8 cellular contexts compared by ENCODE assay signal in genomic region chr5:154653764-154654483, GRCh38.
DNase-seq lines count a peak whose midpoint lies in the region; ATAC-seq, FAIRE-seq and TF ChIP-seq lines count a peak whose summit lies in the region.

No MANE protein-coding gene starts in this region.

- H3K27me3 ChIP-seq in BLaER1 (peaks cover 4% of the 10 kb centered on the region; the same call in 1 of the 2 replicates), gastroesophageal sphincter (no peaks in the 10 kb centered on the region), neuronal stem cell (ENCODE audit: control insufficient read depth in 3 of 3, insufficient read depth in 3 of 3, low read depth in 1 of 3, low read length in 3 of 3) (no peaks in the 10 kb centered on the region)

- no peaks in the 10 kb centered on the region for H3K79me1 ChIP-seq in neuronal stem cell (ENCODE audit: low read depth, low read length)

- H3K4me2 ChIP-seq in BLaER1 (peak overlapping the region; percentile 64), neuronal stem cell (ENCODE audit: insufficient read depth, low read length, poor library complexity, severe bottlenecking) (no peak overlapping the region)

- no peaks in the 10 kb centered on the region for H3K9me3 ChIP-seq in BLaER1
- H3K9me3 ChIP-seq in SK-N-MC (ENCODE audit: low read depth, low read length), result no peaks in the 10 kb centered on the region
- H3K9me3 ChIP-seq in gastroesophageal sphincter, result no peaks in the 10 kb centered on the region
- H3K9me3 ChIP-seq in neuronal stem cell (replicated peaks in 1 of 2; ENCODE audit: control insufficient read depth in 2 of 2, insufficient read depth in 1 of 2, low read depth in 1 of 2, low read length in 2 of 2), result no peaks in the 10 kb centered on the region

- TF ChIP-seq CTCF in gastroesophageal sphincter (IDR thresholded peaks at IDR 0.05), result no peak

- no peak for FAIRE-seq in urothelium cell line (lab: Jason Lieb, UNC)

- H4K8ac ChIP-seq in neuronal stem cell (ENCODE audit: low read depth, low read length), result no peak overlapping the region

- H3K4me1 ChIP-seq in BLaER1 (peaks cover 20% of the 10 kb centered on the region), gastroesophageal sphincter (peaks cover 0 to 22% (median 0%) of the 10 kb centered on the region in 3 donors), neuronal stem cell (ENCODE audit: control insufficient read depth in 2 of 2, insufficient read depth in 1 of 2, low read depth in 1 of 2, low read length in 2 of 2) (no peaks in the 10 kb centered on the region)

- H2AFZ ChIP-seq in neuronal stem cell (ENCODE audit: low read length), result no peak overlapping the region

- DNase-seq in SK-N-MC (ENCODE audit: low read depth, low spot score), result no peak
- no peak for DNase-seq in neuronal stem cell (ENCODE audit: low spot score)
- DNase-seq in AG08396 (ENCODE audit: low spot score), result no peak
- no peak for DNase-seq in stimulated activated CD4-positive, alpha-beta T cell treated with anti-CD3 and anti-CD28 coated beads, Interleukin-4, amount 100 ng/mL, for 24 hours
- no peak for DNase-seq in urothelium cell line (ENCODE audit: low spot score)
- no peak for DNase-seq in NCI-H510A (lab: John Stamatoyannopoulos, UW)

- H3K18ac ChIP-seq in neuronal stem cell (ENCODE audit: low read length), result peak overlapping the region; percentile 33

- no peak overlapping the region for H2BK15ac ChIP-seq in neuronal stem cell (ENCODE audit: low read length)

- H2BK12ac ChIP-seq in neuronal stem cell (ENCODE audit: low read length), result no peak overlapping the region

- no peak overlapping the region for H3K14ac ChIP-seq in neuronal stem cell (ENCODE audit: low read length)

- no peak for TF ChIP-seq POLR2A in gastroesophageal sphincter (IDR thresholded peaks at IDR 0.05)

- H3K23ac ChIP-seq in neuronal stem cell (ENCODE audit: low read depth, low read length, poor library complexity), result peak overlapping the region; percentile 65

- no peak overlapping the region for H3K4me3 ChIP-seq in BLaER1
- H3K4me3 ChIP-seq in SK-N-MC, result peak overlapping the region; percentile 47
- peak overlapping the region in 1 of 2 donors; percentile 18 for H3K4me3 ChIP-seq in gastroesophageal sphincter
- no peak overlapping the region for H3K4me3 ChIP-seq in neuronal stem cell (ENCODE audit: low read length in 2 of 2)

- TF ChIP-seq EP300 in gastroesophageal sphincter (IDR thresholded peaks at IDR 0.05), result no peak

- no peak overlapping the region for H2BK120ac ChIP-seq in neuronal stem cell (ENCODE audit: low read depth, low read length)

- no peak overlapping the region for H2BK5ac ChIP-seq in neuronal stem cell (ENCODE audit: low read length)

- H2AK5ac ChIP-seq in neuronal stem cell (ENCODE audit: low read depth, low read length), result no peak overlapping the region

- H3K4ac ChIP-seq in neuronal stem cell (ENCODE audit: low read length), result no peak overlapping the region

- H3K36me3 ChIP-seq in BLaER1, result no peaks in the 10 kb centered on the region
- no peaks in the 10 kb centered on the region for H3K36me3 ChIP-seq in SK-N-MC (ENCODE audit: insufficient read depth, low read length)
- H3K36me3 ChIP-seq in gastroesophageal sphincter, result no peaks in the 10 kb centered on the region
- no peaks in the 10 kb centered on the region for H3K36me3 ChIP-seq in neuronal stem cell (replicated peaks in 1 of 2; ENCODE audit: control insufficient read depth in 2 of 2, insufficient read depth in 2 of 2, low read length in 2 of 2)

- WGBS in gastroesophageal sphincter (ENCODE audit: low coverage in 1 of 2), 2 donors, result 50 to 54% methylated on average over 2 to 3 of the region's 4 CpGs
- WGBS in neuronal stem cell (ENCODE audit: extremely low coverage in 2 of 2, insufficient read length in 2 of 2, insufficient replicate concordance in 1 of 2), 2 donors, result no CpG with 5 or more reads among the region's 4 CpGs

- no peak overlapping the region for H4K91ac ChIP-seq in neuronal stem cell (ENCODE audit: low read depth, low read length, poor library complexity)

- H3K27ac ChIP-seq in BLaER1 (no peak overlapping the region; the same call in 1 of the 2 replicates), SK-N-MC (peak overlapping the region; percentile 87), gastroesophageal sphincter (peak overlapping the region in 3 of 4 donors; percentile 11 to 45 (median 16)), neuronal stem cell (replicated peaks; ENCODE audit: low read length) (no peak overlapping the region)

- peak; percentile 34 for ATAC-seq in gastroesophageal sphincter

- H4K20me1 ChIP-seq in BLaER1, result no peaks in the 10 kb centered on the region

- H3K9ac ChIP-seq in BLaER1 (0 out of 2 replicates have a peak overlapping the region, but pooled peaks have one; percentile 10), SK-N-MC (ENCODE audit: insufficient read length) (peak overlapping the region; percentile 76), neuronal stem cell (ENCODE audit: low read depth, low read length, poor library complexity) (no peak overlapping the region)

Comparison
In these comparisons a context has a peak if more than half of its experiments do, and no peak if none do; other contexts are left out.
1. H3K27ac ChIP-seq: peak in SK-N-MC (single experiment) and gastroesophageal sphincter (3 of 4); none in BLaER1 (single experiment) and neuronal stem cell (single experiment).